ENCODE assay signal across 26 cellular contexts in genomic region chr9:106403081-106403480, GRCh38.
DNase-seq lines count a peak whose midpoint lies in the region; ATAC-seq, FAIRE-seq and TF ChIP-seq lines count a peak whose summit lies in the region.
"Had no signal": no experiment of that assay in that cellular context is flagged by ENCODE, and none has a peak within 500 bp of the region (broad histone marks: within the 10 kb centered on the region; RNA-seq: fewer than 3 reads in every experiment).

No MANE protein-coding gene starts in this region.

- TF ChIP-seq RAD21 in HepG2 (CRISPR knock-in tag; IDR thresholded peaks at IDR 0.05) = no peak

- peak; percentile 54 for DNase-seq in AG08395 (ENCODE audit: low spot score)
- peak; percentile 52 for DNase-seq in HT1080 (ENCODE audit: low read depth)
- peak; percentile 25 for DNase-seq in brain microvascular endothelial cell
- peak; percentile 10 for DNase-seq in HepG2 (ENCODE audit: low spot score)
- DNase-seq in stimulated activated naive CD4-positive, alpha-beta T cell treated with Interleukin-2 at 50 U/mL for 16 hours (lab: John Stamatoyannopoulos, UW) = no peak
- DNase-seq in upper lobe of right lung = no peak
- no peak for DNase-seq in caudate nucleus (lab: John Stamatoyannopoulos, UW)
- no peak for DNase-seq in endodermal cell
- DNase-seq: activated CD4-positive, alpha-beta T cell treated with anti-CD3 and anti-CD28 coated beads for 48 hours; activated CD8-positive, alpha-beta memory T cell treated with anti-CD3 and anti-CD28 coated beads, Interleukin-2, amount 50 U/mL, for 48 hours; activated effector memory CD4-positive, alpha-beta T cell treated with anti-CD3 and anti-CD28 coated beads, Interleukin-2, amount 50 U/mL, for 16 hours; adrenal gland; CD8-positive, alpha-beta T cell; DND-41; KG1; NCI-H1105 treated with DMSO at 0.1 percent for 48 hours; NCI-H2171; NCI-H69; nucleus accumbens; stimulated activated naive CD4-positive, alpha-beta T cell; transverse colon had no signal

- intact Hi-C loops in HepG2 (cut with micrococcal nuclease; ENCODE audit: unreplicated experiment) = no loop called here
- intact Hi-C loops in upper lobe of right lung (cut with DNase I) = no loop called here

- TF ChIP-seq CTCF in brain microvascular endothelial cell (IDR thresholded peaks at IDR 0.05; ENCODE audit: low read depth, low read length, missing control alignments) (no peak), HepG2 (CRISPR knock-in tag; IDR thresholded peaks at IDR 0.05) (no peak), upper lobe of right lung (IDR thresholded peaks at IDR 0.05) (no peak), endodermal cell (conservative IDR thresholded peaks at IDR 0.05) (no peak)

- H3K79me2 ChIP-seq in HepG2 (ENCODE audit: insufficient read depth, low read length) = no peaks in the 10 kb centered on the region

- no peak overlapping the region for H3K4me3 Mint-ChIP-seq in endodermal cell
- H3K4me3 Mint-ChIP-seq: CD8-positive, alpha-beta T cell had no signal

- no peaks in the 10 kb centered on the region for H4K20me1 ChIP-seq in HepG2 (ENCODE audit: insufficient read depth, low read length)

- no peak overlapping the region for H3K27ac Mint-ChIP-seq in endodermal cell
- H3K27ac Mint-ChIP-seq: CD8-positive, alpha-beta T cell had no signal

- H3K9me3 Mint-ChIP-seq in endodermal cell = no peaks in the 10 kb centered on the region
- H3K9me3 Mint-ChIP-seq: CD8-positive, alpha-beta T cell had no signal

- H3K36me3 Mint-ChIP-seq in endodermal cell (ENCODE audit: low read depth) = no peaks in the 10 kb centered on the region
- H3K36me3 Mint-ChIP-seq: CD8-positive, alpha-beta T cell had no signal

- H3K27me3 Mint-ChIP-seq in endodermal cell (ENCODE audit: insufficient read depth) = peaks cover 2% of the 10 kb centered on the region

- no peak; the same call in 2 of the 3 replicates for ATAC-seq in HepG2
- ATAC-seq in upper lobe of right lung = no peak
- ATAC-seq: CD8-positive, alpha-beta T cell; left lobe of liver had no signal

- H3K27ac ChIP-seq in brain microvascular endothelial cell (no peak overlapping the region), HepG2 (ENCODE audit: extremely low read length, insufficient read depth, low read length) (no peak overlapping the region), upper lobe of right lung (no peak overlapping the region), caudate nucleus (ENCODE audit: low read depth, low read length) (no peak overlapping the region), endodermal cell (ENCODE audit: low read depth, low read length) (no peak overlapping the region)
- H3K27ac ChIP-seq: adrenal gland, right atrium auricular region, transverse colon had no signal

- no peaks in the 10 kb centered on the region for H3K36me3 ChIP-seq in brain microvascular endothelial cell (replicated peaks)
- H3K36me3 ChIP-seq in HepG2 (replicated peaks in 1 of 2; ENCODE audit: control insufficient read depth in 1 of 2, insufficient read depth in 2 of 2, low read length in 2 of 2) = no peaks in the 10 kb centered on the region
- H3K36me3 ChIP-seq in upper lobe of right lung = no peaks in the 10 kb centered on the region
- no peaks in the 10 kb centered on the region for H3K36me3 ChIP-seq in endodermal cell (ENCODE audit: control insufficient read depth, insufficient read depth, low read length)
- H3K36me3 ChIP-seq: adrenal gland, HAP-1, right atrium auricular region, transverse colon had no signal

- CTCF ChIA-PET in HepG2 (lab: Yijun Ruan, JAX; ENCODE audit: low intra/inter-chr PET ratio, low total read pairs) = no interaction called here

- POLR2A ChIA-PET in HepG2 (lab: Yijun Ruan, JAX) = no interaction called here

- 0% methylated on average over 1 of the region's 1 CpG for WGBS in HepG2 (ENCODE audit: low lambda C conversion rate)
- WGBS in endodermal cell (ENCODE audit: insufficient coverage in 1 of 2, insufficient read length in 1 of 2), 2 experiments = 79% methylated on average over 1 of the region's 1 CpG; no CpG with 5 or more reads in 1 of the 2 experiments

- in situ Hi-C loops in brain microvascular endothelial cell (cut with HindIII; ENCODE audit: low pct_ligation_motif_present, low sequenced_read_pairs) = no loop called here
- in situ Hi-C loops in HepG2 (cut with HindIII; ENCODE audit: extremely low pct_ligation_motif_present, low pct_unique_long_range_greater_than_20kb) = no loop called here

- H3K9me3 ChIP-seq in HepG2 (ENCODE audit: low read length) (peaks cover 10% of the 10 kb centered on the region; the same call in 1 of the 2 replicates), upper lobe of right lung (no peaks in the 10 kb centered on the region), endodermal cell (ENCODE audit: control insufficient read depth, low read length) (no peaks in the 10 kb centered on the region)
- H3K9me3 ChIP-seq: adrenal gland, HAP-1, right atrium auricular region, transverse colon had no signal

- H3K4me1 ChIP-seq in HepG2 (ENCODE audit: insufficient read depth, low read length) = peaks cover 18% of the 10 kb centered on the region; the same call in 1 of the 2 replicates
- no peaks in the 10 kb centered on the region for H3K4me1 ChIP-seq in upper lobe of right lung
- H3K4me1 ChIP-seq in endodermal cell (ENCODE audit: control insufficient read depth, insufficient read depth, low read length) = no peaks in the 10 kb centered on the region
- H3K4me1 ChIP-seq: adrenal gland, right atrium auricular region, transverse colon had no signal

- no peaks in the 10 kb centered on the region for H3K27me3 ChIP-seq in brain microvascular endothelial cell (replicated peaks)
- H3K27me3 ChIP-seq in HepG2 (ENCODE audit: control insufficient read depth in 1 of 2, insufficient read depth in 2 of 2, low read length in 2 of 2) = no peaks in the 10 kb centered on the region
- H3K27me3 ChIP-seq in upper lobe of right lung = no peaks in the 10 kb centered on the region
- H3K27me3 ChIP-seq in endodermal cell (ENCODE audit: control insufficient read depth, insufficient read depth, low read length, poor library complexity, severe bottlenecking) = no peaks in the 10 kb centered on the region
- H3K27me3 ChIP-seq: adrenal gland, right atrium auricular region, transverse colon had no signal

- H3K4me3 ChIP-seq in brain microvascular endothelial cell (ENCODE audit: low read depth, low read length) = no peak overlapping the region
- no peak overlapping the region for H3K4me3 ChIP-seq in HepG2 (replicated peaks in 1 of 3; ENCODE audit: insufficient read depth in 1 of 3, low read depth in 2 of 3, low read length in 3 of 3)
- H3K4me3 ChIP-seq in upper lobe of right lung = no peak overlapping the region
- H3K4me3 ChIP-seq in endodermal cell (ENCODE audit: low read length) = no peak overlapping the region
- H3K4me3 ChIP-seq: adrenal gland, HAP-1, right atrium auricular region, transverse colon had no signal

- peaks cover 13% of the 10 kb centered on the region for H3K4me1 Mint-ChIP-seq in endodermal cell

- TF ChIP-seq EP300 in HepG2 (IDR thresholded peaks at IDR 0.05; ENCODE audit: low read depth in 2 of 2, low read length in 2 of 2) = no peak
- TF ChIP-seq EP300 in HepG2 (CRISPR knock-in tag; IDR thresholded peaks at IDR 0.05; ENCODE audit: borderline replicate concordance) = no peak

- no peak for TF ChIP-seq POLR2A in HepG2 (IDR thresholded peaks at IDR 0.05; ENCODE audit: insufficient read depth in 1 of 2, low read depth in 2 of 2, low read length in 2 of 2)

- H3K9ac ChIP-seq in HepG2 (ENCODE audit: insufficient read depth, low read depth, low read length) (no peak overlapping the region), endodermal cell (ENCODE audit: extremely low read depth, low read length, poor library complexity, severe bottlenecking) (no peak overlapping the region)

- no peak for FAIRE-seq in HepG2 (lab: Jason Lieb, UNC)
- FAIRE-seq: GM19239, TTC549 had no signal

- no peak overlapping the region for H3K4me2 ChIP-seq in HepG2 (ENCODE audit: low read depth, low read length)

- no peak overlapping the region for H2AFZ ChIP-seq in HepG2 (ENCODE audit: low read length)

- no TSS peak for BruUV-seq in HepG2 (replicated peaks; lab: Mats Ljungman, UMichigan)

TF ChIP-seq in HepG2, 621 proteins besides CTCF, POLR2A, EP300 and RAD21 (continues in another document):
- TF ChIP-seq TFDP2 (CRISPR knock-in tag; IDR thresholded peaks at IDR 0.05) (no peak), ZNF790 (CRISPR knock-in tag; IDR thresholded peaks at IDR 0.05; ENCODE audit: borderline replicate concordance) (no peak), RFXAP (CRISPR knock-in tag; IDR thresholded peaks at IDR 0.05; ENCODE audit: borderline replicate concordance) (no peak), PREB (CRISPR knock-in tag; IDR thresholded peaks at IDR 0.05) (no peak), ETS1 (CRISPR knock-in tag; IDR thresholded peaks at IDR 0.05) (no peak)

Comparison
In these comparisons a context has a peak if more than half of its experiments do, and no peak if none do; other contexts are left out.
1. DNase-seq: peak in AG08395 (single experiment), HT1080 (single experiment), brain microvascular endothelial cell (single experiment) and HepG2 (single experiment); none in stimulated activated naive CD4-positive, alpha-beta T cell treated with Interleukin-2 at 50 U/mL for 16 hours (single experiment), upper lobe of right lung (single experiment), caudate nucleus (0 of 61) and endodermal cell (single experiment).